14 cellular contexts compared by ENCODE assay signal in genomic region chr13:94708031-94708571, GRCh38. TPM values are rescaled to one million over a fixed set of nuclear protein-coding genes. Genes with fewer than 3 reads are reported as not detected.
DNase-seq lines count a peak whose midpoint lies in the region; ATAC-seq and TF ChIP-seq lines count a peak whose summit lies in the region.
"Had no signal": no experiment of that assay in that cellular context is flagged by ENCODE, and none has a peak within 500 bp of the region (broad histone marks: within the 10 kb centered on the region; RNA-seq: fewer than 3 reads in every experiment).

No MANE protein-coding gene starts in this region.

- in situ Hi-C loops in astrocyte of the spinal cord (cut with HindIII; ENCODE audit: low sequenced_read_pairs), result no loop called here

- H3K4ac ChIP-seq in mesenchymal stem cell (ENCODE audit: low read depth in 1 of 2, low read length in 2 of 2), result no peak overlapping the region

- no peak overlapping the region for H4K91ac ChIP-seq in mesenchymal stem cell (ENCODE audit: low read length)

- peaks cover 40% of the 10 kb centered on the region for H3K4me1 ChIP-seq in mesenchymal stem cell (ENCODE audit: control insufficient read depth, insufficient read depth, low read depth, low read length)

- peaks cover 28% of the 10 kb centered on the region for H3K4me1 Mint-ChIP-seq in stimulated activated naive CD8-positive, alpha-beta T cell treated with anti-CD3 and anti-CD28 coated beads, Interleukin-15, Interleukin-2, amounts not matched to agents 100 ng/mL and 50 ng/mL, for 24 hours (ENCODE audit: low read depth)
- H3K4me1 Mint-ChIP-seq in T-cell, result peaks cover 24 to 30% (median 24%) of the 10 kb centered on the region in 3 donors

- no peak overlapping the region for H3K23ac ChIP-seq in mesenchymal stem cell (ENCODE audit: low read length in 2 of 2)

- H2BK12ac ChIP-seq in mesenchymal stem cell (ENCODE audit: low read length in 2 of 2), result no peak overlapping the region

- peak overlapping the region; percentile 40 for H3K27ac Mint-ChIP-seq in stimulated activated naive CD8-positive, alpha-beta T cell treated with anti-CD3 and anti-CD28 coated beads, Interleukin-15, Interleukin-2, amounts not matched to agents 100 ng/mL and 50 ng/mL, for 24 hours
- no peak overlapping the region for H3K27ac Mint-ChIP-seq in T-cell

- H3K9ac ChIP-seq in mesenchymal stem cell (ENCODE audit: low read length), result no peak overlapping the region

- TF ChIP-seq CTCF in astrocyte of the spinal cord (IDR thresholded peaks at IDR 0.05; ENCODE audit: low read depth, low read length), result no peak

- H3K36me3 Mint-ChIP-seq in stimulated activated naive CD8-positive, alpha-beta T cell treated with anti-CD3 and anti-CD28 coated beads, Interleukin-15, Interleukin-2, amounts not matched to agents 100 ng/mL and 50 ng/mL, for 24 hours (ENCODE audit: low read depth), result peaks cover 11% of the 10 kb centered on the region
- H3K36me3 Mint-ChIP-seq in T-cell, result peaks cover 3% of the 10 kb centered on the region

- no peak for ATAC-seq in stimulated activated naive CD8-positive, alpha-beta T cell treated with anti-CD3 and anti-CD28 coated beads, Interleukin-15, Interleukin-2, amounts not matched to agents 100 U/mL and 50 U/mL, for 24 hours
- ATAC-seq in GM19455 (IDR thresholded peaks at IDR 0.05; ENCODE audit: unreplicated experiment), result no peak
- no peak for ATAC-seq in GM21526 (IDR thresholded peaks at IDR 0.05; ENCODE audit: low FRiP score, unreplicated experiment)
- ATAC-seq in GM21381 (IDR thresholded peaks at IDR 0.05; ENCODE audit: unreplicated experiment), result no peak
- no peak for ATAC-seq in T-cell (replicated peaks in 1 of 4)

- POLR2A ChIA-PET in T-cell (lab: Charles Lee), result no interaction called here

- WGBS in mesenchymal stem cell, result 3% methylated on average over 17 of the region's 25 CpGs

- H3K36me3 ChIP-seq in mesenchymal stem cell (ENCODE audit: control insufficient read depth in 1 of 2, insufficient read depth in 2 of 2, low read depth in 1 of 2, low read length in 2 of 2), result no peaks in the 10 kb centered on the region
- H3K36me3 ChIP-seq: upper lobe of left lung had no signal

- H2AFZ ChIP-seq in mesenchymal stem cell (ENCODE audit: low read depth, low read length), result no peak overlapping the region

- H2BK120ac ChIP-seq in mesenchymal stem cell (ENCODE audit: low read depth, low read length), result no peak overlapping the region

- H3K18ac ChIP-seq in mesenchymal stem cell (ENCODE audit: low read depth in 1 of 2, low read length in 2 of 2), result no peak overlapping the region

- H3K27ac ChIP-seq in mesenchymal stem cell (ENCODE audit: low read length, poor library complexity, severe bottlenecking), result no peak overlapping the region
- H3K27ac ChIP-seq: upper lobe of left lung had no signal

- no peaks in the 10 kb centered on the region for H3K79me1 ChIP-seq in mesenchymal stem cell (replicated peaks; ENCODE audit: low read length, poor library complexity, severe bottlenecking)

- CTCF ChIA-PET in T-cell (lab: Charles Lee), result no interaction called here

- H4K8ac ChIP-seq in mesenchymal stem cell (ENCODE audit: low read length), result no peak overlapping the region

- peaks cover 4% of the 10 kb centered on the region for H3K9me3 Mint-ChIP-seq in stimulated activated naive CD8-positive, alpha-beta T cell treated with anti-CD3 and anti-CD28 coated beads, Interleukin-15, Interleukin-2, amounts not matched to agents 100 ng/mL and 50 ng/mL, for 24 hours
- H3K9me3 Mint-ChIP-seq in T-cell, result no peaks in the 10 kb centered on the region

- no peak overlapping the region for H2BK15ac ChIP-seq in mesenchymal stem cell (ENCODE audit: low read depth, poor library complexity, severe bottlenecking)

- no peak overlapping the region for H3K4me3 Mint-ChIP-seq in stimulated activated naive CD8-positive, alpha-beta T cell treated with anti-CD3 and anti-CD28 coated beads, Interleukin-15, Interleukin-2, amounts not matched to agents 100 ng/mL and 50 ng/mL, for 24 hours
- H3K4me3 Mint-ChIP-seq in T-cell, result peak overlapping the region in 1 of 3 donors; percentile 56
- H3K4me3 Mint-ChIP-seq: T-helper 2 cell treated with Interferon-gamma antibody and Interleukin-4, amounts not matched to agents 5 μg/mL and 100 μg/mL, for 36 hours had no signal

- H3K9me3 ChIP-seq in mesenchymal stem cell (ENCODE audit: control insufficient read depth, low read length), result no peaks in the 10 kb centered on the region
- H3K9me3 ChIP-seq: upper lobe of left lung had no signal

- H3K4me3 ChIP-seq in astrocyte of the spinal cord (ENCODE audit: low read depth, low read length), result peak overlapping the region; percentile 29
- no peak overlapping the region for H3K4me3 ChIP-seq in mesenchymal stem cell (ENCODE audit: insufficient read depth in 1 of 2, low read depth in 1 of 2, low read length in 2 of 2)
- H3K4me3 ChIP-seq: upper lobe of left lung had no signal

- peaks cover 91 to 94% of the 10 kb centered on the region in 2 experiments for H3K27me3 ChIP-seq in mesenchymal stem cell (ENCODE audit: control insufficient read depth in 1 of 2, insufficient read depth in 1 of 2, low read length in 2 of 2)

- H3K14ac ChIP-seq in mesenchymal stem cell (ENCODE audit: low read length in 2 of 2), result no peak overlapping the region

- peak overlapping the region; percentile 6 for H3K4me2 ChIP-seq in mesenchymal stem cell (ENCODE audit: low read length, poor library complexity, severe bottlenecking)

- H2BK5ac ChIP-seq in mesenchymal stem cell (ENCODE audit: low read depth, low read length, poor library complexity, severe bottlenecking), result no peak overlapping the region

- no peak overlapping the region for H2AK5ac ChIP-seq in mesenchymal stem cell (ENCODE audit: low read length, severe bottlenecking)

- H3K27me3 Mint-ChIP-seq in stimulated activated naive CD8-positive, alpha-beta T cell treated with anti-CD3 and anti-CD28 coated beads, Interleukin-15, Interleukin-2, amounts not matched to agents 100 ng/mL and 50 ng/mL, for 24 hours, result peaks cover 81% of the 10 kb centered on the region
- H3K27me3 Mint-ChIP-seq in T-cell, result peaks cover 69 to 75% of the 10 kb centered on the region in 2 donors

- DNase-seq in stimulated activated naive CD8-positive, alpha-beta T cell treated with anti-CD3 and anti-CD28 coated beads, Interleukin-15, Interleukin-2, amounts not matched to agents 100 U/mL and 50 U/mL, for 24 hours, result no peak
- DNase-seq in astrocyte of the spinal cord (ENCODE audit: low read depth, low spot score), result peak; percentile 9
- no peak for DNase-seq in mesenchymal stem cell
- DNase-seq in T-cell, result no peak
- DNase-seq: activated naive CD4-positive, alpha-beta T cell; CD4-positive, CD25-positive, alpha-beta regulatory T cell had no signal

RNA-seq across cellular contexts. Expression of gene SOX21, which starts 4.2 kb away (rescaled TPM):
- not detected for polyA plus RNA-seq in mesenchymal stem cell (2013, experiment 1 of 2)
- not detected for polyA plus RNA-seq in mesenchymal stem cell (2013, experiment 2 of 2)
- not detected for total RNA-seq in T-cell
- total RNA-seq: CD4-positive, CD25-positive, alpha-beta regulatory T cell; mononuclear cell; NCI-H460 had no signal
- polyA plus RNA-seq: CD4-positive, CD25-positive, alpha-beta regulatory T cell had no signal
